In genomic region chr18:23990474-23991410, GRCh38 we compare ENCODE assay signal across 19 cellular contexts. TPM values are rescaled to one million over a fixed set of nuclear protein-coding genes. Genes with fewer than 3 reads are reported as not detected.
DNase-seq lines count a peak whose midpoint lies in the region; ATAC-seq and TF ChIP-seq lines count a peak whose summit lies in the region.
"Had no signal": no experiment of that assay in that cellular context is flagged by ENCODE, and none has a peak within 500 bp of the region (broad histone marks: within the 10 kb centered on the region; RNA-seq: fewer than 3 reads in every experiment).

No MANE protein-coding gene starts in this region.

- DNase-seq in CD8-positive, alpha-beta T cell = no peak
- DNase-seq in HCEC 1CT (peak; percentile 56), astrocyte of the hippocampus (ENCODE audit: low read depth, low spot score) (peak; percentile 28), fibroblast of villous mesenchyme (ENCODE audit: low read depth) (peak; percentile 73), HUDEP-2 (lab: John Stamatoyannopoulos, UW; ENCODE audit: unreplicated experiment in 76 of 76) (no peak)
- DNase-seq: activated CD4-positive, alpha-beta T cell treated with anti-CD3 and anti-CD28 coated beads, Interleukin-2, amount 50 U/mL, for 4 hours; activated naive CD4-positive, alpha-beta T cell; heart left ventricle; NCI-H1048; NCI-H1930; NCI-H446; spleen; stimulated activated CD4-positive, alpha-beta T cell treated with anti-CD3 and anti-CD28 coated beads, Interleukin-4, amount 100 ng/mL, for 24 hours; stomach had no signal

- no peak for TF ChIP-seq CTCF in CD8-positive, alpha-beta T cell (IDR thresholded peaks at IDR 0.05)
- TF ChIP-seq CTCF in fibroblast of villous mesenchyme (IDR thresholded peaks at IDR 0.05; ENCODE audit: insufficient read depth, low read depth, low read length) = no peak

- no peaks in the 10 kb centered on the region for H3K27me3 ChIP-seq in CD8-positive, alpha-beta T cell (ENCODE audit: insufficient read depth, low read length)
- H3K27me3 ChIP-seq: heart left ventricle, spleen, stomach had no signal

- POLR2A ChIA-PET in CD8-positive, alpha-beta T cell (lab: Charles Lee) = interaction anchor here (0.7 to 3.8 kb wide), 3 partner anchors 10 to 25 kb away, joined by 3 to 28 read pairs (median 4); no protein-coding TSS in a partner anchor

- H3K27ac Mint-ChIP-seq in CD8-positive, alpha-beta T cell = peak overlapping the region; percentile 90
- H3K27ac Mint-ChIP-seq: type B pancreatic cell, WTC11 had no signal

- no peaks in the 10 kb centered on the region for H3K36me3 ChIP-seq in CD8-positive, alpha-beta T cell (ENCODE audit: insufficient read depth, low read length)
- H3K36me3 ChIP-seq: heart left ventricle, spleen, stomach had no signal

- H3K9me3 ChIP-seq in CD8-positive, alpha-beta T cell (ENCODE audit: low read length) = no peaks in the 10 kb centered on the region
- H3K9me3 ChIP-seq: heart left ventricle, spleen, stomach had no signal

- H3K4me3 Mint-ChIP-seq in CD8-positive, alpha-beta T cell = no peak overlapping the region
- H3K4me3 Mint-ChIP-seq: type B pancreatic cell, WTC11 had no signal

- H3K9me3 Mint-ChIP-seq in CD8-positive, alpha-beta T cell = no peaks in the 10 kb centered on the region
- H3K9me3 Mint-ChIP-seq: type B pancreatic cell, WTC11 had no signal

- no peaks in the 10 kb centered on the region for H3K36me3 Mint-ChIP-seq in CD8-positive, alpha-beta T cell
- H3K36me3 Mint-ChIP-seq: type B pancreatic cell, WTC11 had no signal

- H3K27ac ChIP-seq in CD8-positive, alpha-beta T cell (ENCODE audit: low read depth, low read length) = no peak overlapping the region
- H3K27ac ChIP-seq: KMS-11 had no signal

- H3K4me3 ChIP-seq in CD8-positive, alpha-beta T cell (ENCODE audit: low read depth, low read length) = no peak overlapping the region
- no peak overlapping the region for H3K4me3 ChIP-seq in fibroblast of villous mesenchyme (ENCODE audit: low read depth, low read length)
- H3K4me3 ChIP-seq: heart left ventricle, spleen, stomach had no signal

- CTCF ChIA-PET in CD8-positive, alpha-beta T cell (lab: Charles Lee) = interaction anchor here (0.7 to 1.1 kb wide), 5 partner anchors 11 to 72 kb away, joined by 3 read pairs; no protein-coding TSS in a partner anchor

- H3K27me3 Mint-ChIP-seq in CD8-positive, alpha-beta T cell (ENCODE audit: low read depth) = no peaks in the 10 kb centered on the region

- H3K4me1 Mint-ChIP-seq in CD8-positive, alpha-beta T cell (ENCODE audit: low read depth) = peaks cover 64% of the 10 kb centered on the region

- H3K4me1 ChIP-seq in CD8-positive, alpha-beta T cell (ENCODE audit: insufficient read depth, low read length) = peaks cover 26% of the 10 kb centered on the region

- ATAC-seq in CD8-positive, alpha-beta T cell = no peak
- ATAC-seq in HG02981 (IDR thresholded peaks at IDR 0.05; ENCODE audit: unreplicated experiment) (no peak), GM21423 (IDR thresholded peaks at IDR 0.05; ENCODE audit: unreplicated experiment) (no peak)
- ATAC-seq: heart left ventricle, WTC11 had no signal

- intact Hi-C loops in CD8-positive, alpha-beta T cell (cut with DNase I, micrococcal nuclease) = loop anchor here in 1 of 2 experiments (2.0 kb wide), 1 partner anchor 18 kb away; no protein-coding TSS in a partner anchor

RNA-seq across cellular contexts. Expression of gene TTC39C, which starts 23.8 kb away (rescaled TPM):
- 10 to 100 TPM; 84.7 to 85.7 TPM for total RNA-seq in CD8-positive, alpha-beta T cell
- total RNA-seq in fibroblast of villous mesenchyme = 30.9 and 54.4 TPM in 2 replicates

Comparison
In these comparisons a context has a peak if more than half of its experiments do, and no peak if none do; other contexts are left out.
1. DNase-seq: peak in HCEC 1CT (single experiment), astrocyte of the hippocampus (single experiment) and fibroblast of villous mesenchyme (single experiment); none in CD8-positive, alpha-beta T cell (0 of 7) and HUDEP-2 (0 of 76).